In genomic region chr18:49646864-49647263, GRCh38 we compare ENCODE assay signal across 14 cellular contexts.
"Had no signal": no experiment of that assay in that cellular context is flagged by ENCODE, and none has a peak within 500 bp of the region (broad histone marks: within the 10 kb centered on the region; RNA-seq: fewer than 3 reads in every experiment).

No MANE protein-coding gene starts in this region.

- H3K4me1 ChIP-seq: ascending aorta, uterus had no signal

- H3K4me3 ChIP-seq: ascending aorta, cardiac muscle cell, gastrocnemius medialis, heart right ventricle, right atrium auricular region, uterus had no signal

- H3K27ac ChIP-seq: ascending aorta, cardiac muscle cell, right atrium auricular region had no signal

- H3K27me3 ChIP-seq: ascending aorta, cardiac muscle cell, gastrocnemius medialis, right atrium auricular region, uterus had no signal

- H3K9me3 ChIP-seq: ascending aorta, gastrocnemius medialis, heart right ventricle, right atrium auricular region, uterus had no signal

- ATAC-seq: activated T-cell treated with anti-CD3 and anti-CD28 coated beads, Interleukin-2, amount 50 U/mL, for 72 hours; gastrocnemius medialis; naive thymus-derived CD8-positive, alpha-beta T cell had no signal

- DNase-seq: activated CD4-positive, alpha-beta memory T cell treated with anti-CD3 and anti-CD28 coated beads for 36 hours; activated T-cell treated with anti-CD3 and anti-CD28 coated beads, Interleukin-2, amount 50 U/mL, for 72 hours; effector CD4-positive, alpha-beta T cell; gastrocnemius medialis; heart right ventricle; naive thymus-derived CD8-positive, alpha-beta T cell; stimulated activated naive CD4-positive, alpha-beta T cell; T-helper 9 cell; uterus had no signal

- H3K36me3 ChIP-seq: ascending aorta, cardiac muscle cell, gastrocnemius medialis, heart right ventricle, right atrium auricular region, uterus had no signal

- FAIRE-seq: colon, keratinocyte had no signal
